ENCODE assay signal across 12 cellular contexts in the genomic region with DNA sequence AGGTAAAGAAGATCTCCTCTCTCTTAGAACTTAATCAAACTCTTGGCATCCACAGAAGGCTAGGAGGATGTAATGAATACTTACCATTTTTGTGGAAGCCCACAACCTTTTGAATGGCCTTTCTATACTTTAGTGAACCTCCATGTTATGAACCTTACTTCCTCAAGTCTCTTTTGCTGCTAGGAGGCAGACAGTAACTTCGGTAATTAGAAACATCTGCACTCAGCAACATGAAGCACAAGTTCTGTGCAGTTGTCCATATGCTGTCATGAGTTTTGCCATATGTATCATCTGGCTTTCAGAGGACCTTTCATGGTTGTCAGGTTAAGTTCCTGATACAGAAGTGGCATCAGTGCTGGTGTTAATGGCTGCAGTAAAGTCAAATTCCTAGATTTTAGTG.
"Had no signal": no experiment of that assay in that cellular context is flagged by ENCODE, and none has a peak within 500 bp of the region (broad histone marks: within the 10 kb centered on the region; RNA-seq: fewer than 3 reads in every experiment).

No MANE protein-coding gene starts in this region.

- H3K27ac ChIP-seq: epithelial cell of prostate, left ventricle myocardium inferior, ovary had no signal

- DNase-seq: activated B cell treated with CpG ODN at 0.5 μM for 24 hours; activated CD4-positive, alpha-beta T cell treated with anti-CD3 and anti-CD28 coated beads, Interleukin-2, amount 10 ng/mL, durations not matched to agents 24 days and 14 days; activated CD8-positive, alpha-beta memory T cell treated with anti-CD3 and anti-CD28 coated beads, Interleukin-2, amount 50 U/mL, for 48 hours; activated gamma-delta T cell treated with Interleukin-2 at 50 U/mL for 16 hours; effector memory CD8-positive, alpha-beta T cell; hypothalamus; kidney; left ventricle myocardium inferior; naive B cell; ovary; T-helper 2 cell had no signal

- H3K36me3 ChIP-seq: ovary had no signal

- H3K4me3 ChIP-seq: left ventricle myocardium inferior, ovary had no signal

- H3K9me3 ChIP-seq: left ventricle myocardium inferior, ovary had no signal
